ENCODE assay signal across 16 cellular contexts in the genomic region with DNA sequence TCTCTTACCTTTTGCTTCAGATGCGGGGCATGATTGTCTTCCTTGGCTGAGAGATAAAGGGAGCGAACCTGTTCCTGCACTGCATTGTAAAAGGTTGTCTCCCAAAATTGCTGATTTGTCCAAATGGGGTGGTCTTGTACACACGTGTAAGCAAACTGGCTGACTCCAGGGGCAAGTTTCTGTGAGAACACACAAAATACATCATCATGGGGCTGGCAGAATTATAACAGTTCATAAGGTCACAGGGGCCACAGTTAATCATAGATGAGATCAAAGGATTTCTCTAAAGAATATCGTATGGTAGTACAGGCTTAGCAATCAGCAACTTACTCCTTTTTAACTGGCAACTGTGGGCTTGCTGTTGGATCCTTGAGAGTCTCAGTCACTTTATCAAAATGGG.
DNase-seq lines count a peak whose midpoint lies in the region; ATAC-seq and TF ChIP-seq lines count a peak whose summit lies in the region.
"Had no signal": no experiment of that assay in that cellular context is flagged by ENCODE, and none has a peak within 500 bp of the region (broad histone marks: within the 10 kb centered on the region; RNA-seq: fewer than 3 reads in every experiment).

No MANE protein-coding gene starts in this region.

- H3K36me3 Mint-ChIP-seq in IgD-negative memory B cell, result peaks cover 2% of the 10 kb centered on the region
- no peaks in the 10 kb centered on the region for H3K36me3 Mint-ChIP-seq in activated naive CD8-positive, alpha-beta T cell treated with anti-CD3 and anti-CD28 coated beads, Interleukin-2, amount 10 ng/mL, durations not matched to agents 7 days and 5 days
- H3K36me3 Mint-ChIP-seq in neural progenitor cell, result peaks cover 4% of the 10 kb centered on the region
- H3K36me3 Mint-ChIP-seq: activated CD4-positive, alpha-beta memory T cell treated with anti-CD3 and anti-CD28 coated beads for 36 hours had no signal

- H3K27me3 Mint-ChIP-seq in IgD-negative memory B cell (no peaks in the 10 kb centered on the region), neural progenitor cell (ENCODE audit: insufficient read depth, low read depth) (no peaks in the 10 kb centered on the region)
- H3K27me3 Mint-ChIP-seq in activated naive CD8-positive, alpha-beta T cell treated with anti-CD3 and anti-CD28 coated beads, Interleukin-2, amount 10 ng/mL, durations not matched to agents 7 days and 5 days, result no peaks in the 10 kb centered on the region
- H3K27me3 Mint-ChIP-seq: activated CD4-positive, alpha-beta memory T cell treated with anti-CD3 and anti-CD28 coated beads for 36 hours had no signal

- H3F3A ChIP-seq in SK-N-SH (replicated peaks; ENCODE audit: insufficient read depth) (no peaks in the 10 kb centered on the region), neural progenitor cell (ENCODE audit: low read depth) (peaks cover 24% of the 10 kb centered on the region)

- POLR2A ChIA-PET in SK-N-SH (lab: Yijun Ruan, JAX), result no interaction called here
- POLR2A ChIA-PET in activated naive CD8-positive, alpha-beta T cell treated with anti-CD3 and anti-CD28 coated beads, Interleukin-2, amount 10 ng/mL, durations not matched to agents 7 days and 5 days (lab: Charles Lee), result no interaction called here

- TF ChIP-seq EP300 in SK-N-SH (IDR thresholded peaks at IDR 0.05; ENCODE audit: borderline replicate concordance in 1 of 2, low read depth in 1 of 2, low read length in 1 of 2), result no peak

- H3K27me3 ChIP-seq in SK-N-SH (ENCODE audit: insufficient read depth) (no peaks in the 10 kb centered on the region), neural progenitor cell (no peaks in the 10 kb centered on the region)
- H3K27me3 ChIP-seq: colonic mucosa, suprapubic skin had no signal

- H2AFZ ChIP-seq in SK-N-SH (ENCODE audit: low read depth), result no peak overlapping the region
- H2AFZ ChIP-seq in neural progenitor cell (replicated peaks), result no peak overlapping the region

- H4K20me1 ChIP-seq in SK-N-SH (ENCODE audit: insufficient read depth) (no peaks in the 10 kb centered on the region), neural progenitor cell (ENCODE audit: low read depth) (no peaks in the 10 kb centered on the region)

- H3K4me2 ChIP-seq in SK-N-SH, result no peak overlapping the region
- H3K4me2 ChIP-seq in neural progenitor cell, result peak overlapping the region; percentile 60

- H3K9me3 Mint-ChIP-seq in IgD-negative memory B cell, result no peaks in the 10 kb centered on the region
- H3K9me3 Mint-ChIP-seq in activated naive CD8-positive, alpha-beta T cell treated with anti-CD3 and anti-CD28 coated beads, Interleukin-2, amount 10 ng/mL, durations not matched to agents 7 days and 5 days, result no peaks in the 10 kb centered on the region
- no peaks in the 10 kb centered on the region for H3K9me3 Mint-ChIP-seq in neural progenitor cell
- H3K9me3 Mint-ChIP-seq: activated CD4-positive, alpha-beta memory T cell treated with anti-CD3 and anti-CD28 coated beads for 36 hours had no signal

- H3K36me3 ChIP-seq in SK-N-SH (replicated peaks in 1 of 2; ENCODE audit: control insufficient read depth in 1 of 2, insufficient read depth in 2 of 2, low read length in 1 of 2) (peaks cover 13 to 21% of the 10 kb centered on the region in 2 experiments), neural progenitor cell (no peaks in the 10 kb centered on the region)
- H3K36me3 ChIP-seq: colonic mucosa had no signal

- WGBS in SK-N-SH (ENCODE audit: low lambda C conversion rate), result 82% methylated on average over 4 of the region's 4 CpGs

- no peak for TF ChIP-seq CTCF in SK-N-SH (IDR thresholded peaks at IDR 0.05)
- TF ChIP-seq CTCF in neural progenitor cell (IDR thresholded peaks at IDR 0.05), result no peak

- H3K27ac ChIP-seq in SK-N-SH (ENCODE audit: low read depth in 2 of 2, low read length in 1 of 2) (peak overlapping the region in 1 of 2 experiments; percentile 68; a peak in 2 of 4 replicates), neural progenitor cell (peak overlapping the region; percentile 59)
- H3K27ac ChIP-seq: colonic mucosa, HL-60, suprapubic skin had no signal

- H3K4me1 ChIP-seq in SK-N-SH (ENCODE audit: control insufficient read depth in 1 of 2, insufficient read depth in 2 of 2, low read depth in 1 of 2, low read length in 1 of 2) (peaks cover 14 to 18% of the 10 kb centered on the region in 2 experiments; a peak in 3 of 4 replicates), neural progenitor cell (peaks cover 23% of the 10 kb centered on the region)
- H3K4me1 ChIP-seq: suprapubic skin had no signal

- no peak for TF ChIP-seq RAD21 in SK-N-SH (IDR thresholded peaks at IDR 0.05; ENCODE audit: low read length)

- H3K4me3 Mint-ChIP-seq in IgD-negative memory B cell (peak overlapping the region in 2 of 4 donors; percentile 45 to 50), neural progenitor cell (no peak overlapping the region)
- H3K4me3 Mint-ChIP-seq in activated naive CD8-positive, alpha-beta T cell treated with anti-CD3 and anti-CD28 coated beads, Interleukin-2, amount 10 ng/mL, durations not matched to agents 7 days and 5 days, result no peak overlapping the region
- H3K4me3 Mint-ChIP-seq: activated CD4-positive, alpha-beta memory T cell treated with anti-CD3 and anti-CD28 coated beads for 36 hours had no signal

- no peaks in the 10 kb centered on the region for H3K9me3 ChIP-seq in SK-N-SH
- no peaks in the 10 kb centered on the region for H3K9me3 ChIP-seq in neural progenitor cell (ENCODE audit: low read depth)
- H3K9me3 ChIP-seq: colonic mucosa, suprapubic skin had no signal

- DNase-seq in SK-N-SH (peak; percentile 6), neural progenitor cell (ENCODE audit: low spot score) (no peak), retina (no peak)
- no peak for DNase-seq in activated naive CD8-positive, alpha-beta T cell treated with anti-CD3 and anti-CD28 coated beads, Interleukin-2, amount 10 ng/mL, durations not matched to agents 7 days and 5 days
- no peak for DNase-seq in stimulated activated CD4-positive, alpha-beta T cell treated with anti-CD3 and anti-CD28 coated beads, Interleukin-15, amount 100 ng/mL, for 24 hours
- DNase-seq: 8988T; activated CD4-positive, alpha-beta memory T cell treated with anti-CD3 and anti-CD28 coated beads for 36 hours; colonic mucosa; COR-L47; T-helper 9 cell had no signal

- H3K79me2 ChIP-seq in SK-N-SH (ENCODE audit: insufficient read depth), result no peaks in the 10 kb centered on the region
- no peaks in the 10 kb centered on the region for H3K79me2 ChIP-seq in neural progenitor cell (ENCODE audit: low read depth)

- CTCF ChIA-PET in SK-N-SH (lab: Yijun Ruan, JAX), result interaction anchor here (0.7 to 2.6 kb wide), 2 partner anchors 447 to 449 kb away, joined by 3 to 10 read pairs; no protein-coding TSS in a partner anchor

- ATAC-seq in SK-N-SH treated with all-trans-retinoic acid at 6 μM for 48 hours (no peak), GM19467 (IDR thresholded peaks at IDR 0.05; ENCODE audit: unreplicated experiment) (no peak)
- no peak for ATAC-seq in activated naive CD8-positive, alpha-beta T cell treated with anti-CD3 and anti-CD28 coated beads, Interleukin-2, amount 10 ng/mL, durations not matched to agents 7 days and 5 days (ENCODE audit: low read depth)
- ATAC-seq: HCT116 had no signal

- no peak overlapping the region for H3K9ac ChIP-seq in SK-N-SH
- no peak overlapping the region for H3K9ac ChIP-seq in neural progenitor cell

- H3K27ac Mint-ChIP-seq in IgD-negative memory B cell, result peak overlapping the region; percentile 16 to 68 (median 60)
- H3K27ac Mint-ChIP-seq in activated naive CD8-positive, alpha-beta T cell treated with anti-CD3 and anti-CD28 coated beads, Interleukin-2, amount 10 ng/mL, durations not matched to agents 7 days and 5 days, result peak overlapping the region; percentile 15
- H3K27ac Mint-ChIP-seq in neural progenitor cell, result no peak overlapping the region
- H3K27ac Mint-ChIP-seq: activated CD4-positive, alpha-beta memory T cell treated with anti-CD3 and anti-CD28 coated beads for 36 hours had no signal

- no peak overlapping the region for H3K4me3 ChIP-seq in SK-N-SH (ENCODE audit: low read depth in 2 of 2, low read length in 1 of 2)
- no peak overlapping the region for H3K4me3 ChIP-seq in neural progenitor cell
- H3K4me3 ChIP-seq: colonic mucosa, suprapubic skin had no signal

- H3K4me1 Mint-ChIP-seq in IgD-negative memory B cell, result peaks cover 18 to 44% (median 25%) of the 10 kb centered on the region in 3 donors
- peaks cover 38% of the 10 kb centered on the region for H3K4me1 Mint-ChIP-seq in activated naive CD8-positive, alpha-beta T cell treated with anti-CD3 and anti-CD28 coated beads, Interleukin-2, amount 10 ng/mL, durations not matched to agents 7 days and 5 days
- H3K4me1 Mint-ChIP-seq in neural progenitor cell, result peaks cover 34% of the 10 kb centered on the region

- H3K9me2 ChIP-seq in SK-N-SH, result no peaks in the 10 kb centered on the region

TF ChIP-seq in SK-N-SH, 30 proteins besides CTCF, POLR2A, EP300 and RAD21 (continues in another document):
- TF ChIP-seq RXRA (IDR thresholded peaks at IDR 0.05; ENCODE audit: borderline replicate concordance, low read depth), result no peak

TF ChIP-seq in SK-N-SH treated with all-trans-retinoic acid at 6 μM for 48 hours, 23 proteins besides CTCF, POLR2A, EP300 and RAD21 (continues in another document):
- TF ChIP-seq, protein P1, sequence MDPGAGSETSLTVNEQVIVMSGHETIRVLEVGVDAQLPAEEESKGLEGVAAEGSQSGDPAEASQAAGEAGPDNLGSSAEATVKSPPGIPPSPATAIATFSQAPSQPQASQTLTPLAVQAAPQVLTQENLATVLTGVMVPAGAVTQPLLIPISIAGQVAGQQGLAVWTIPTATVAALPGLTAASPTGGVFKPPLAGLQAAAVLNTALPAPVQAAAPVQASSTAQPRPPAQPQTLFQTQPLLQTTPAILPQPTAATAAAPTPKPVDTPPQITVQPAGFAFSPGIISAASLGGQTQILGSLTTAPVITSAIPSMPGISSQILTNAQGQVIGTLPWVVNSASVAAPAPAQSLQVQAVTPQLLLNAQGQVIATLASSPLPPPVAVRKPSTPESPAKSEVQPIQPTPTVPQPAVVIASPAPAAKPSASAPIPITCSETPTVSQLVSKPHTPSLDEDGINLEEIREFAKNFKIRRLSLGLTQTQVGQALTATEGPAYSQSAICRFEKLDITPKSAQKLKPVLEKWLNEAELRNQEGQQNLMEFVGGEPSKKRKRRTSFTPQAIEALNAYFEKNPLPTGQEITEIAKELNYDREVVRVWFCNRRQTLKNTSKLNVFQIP (CRISPR knock-in tag; IDR thresholded peaks at IDR 0.05; ENCODE audit: borderline replicate concordance, low read depth), result no peak
- TF ChIP-seq RARB (CRISPR knock-in tag; IDR thresholded peaks at IDR 0.05), result no peak
